In the genomic region with DNA sequence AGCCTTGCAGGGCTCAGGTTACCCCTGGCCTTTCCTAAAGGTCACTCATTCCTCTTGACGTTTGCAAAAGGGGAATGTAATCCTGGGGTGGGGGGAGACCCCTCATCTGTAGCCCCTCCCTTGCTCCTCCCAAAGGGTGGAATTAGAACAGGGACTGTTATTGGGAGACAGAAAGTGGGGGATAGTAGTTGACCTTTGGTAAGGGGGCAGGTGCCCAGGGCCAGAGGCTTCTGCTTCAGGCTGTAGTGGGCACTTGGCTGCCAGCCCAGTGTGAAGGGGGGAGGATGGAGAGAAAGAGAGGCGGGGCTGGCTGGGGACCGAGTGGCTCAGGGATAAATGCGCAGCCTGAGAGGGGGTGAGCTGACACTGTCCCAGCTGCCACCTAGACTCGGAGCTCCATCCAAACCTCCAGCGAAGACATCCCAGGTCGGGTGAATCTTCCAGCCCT, we compare ENCODE assay signal across 8 cellular contexts. TPM values are rescaled to one million over a fixed set of nuclear protein-coding genes. Genes with fewer than 3 reads are reported as not detected.
A peak's percentile ranks its signal among the peaks of the same experiment; 100 is the strongest.
DNase-seq lines count a peak whose midpoint lies in the region; ATAC-seq and TF ChIP-seq lines count a peak whose summit lies in the region.

A gene (plus strand): TSS at position 363 of the 448 bp plus-strand sequence. CDS start 711 bp downstream, outside the sequence.

- no peak for TF ChIP-seq CTCF in AG04450 (IDR thresholded peaks at IDR 0.05; ENCODE audit: low read depth, low read length)
- TF ChIP-seq CTCF in GM13976 (IDR thresholded peaks at IDR 0.05; ENCODE audit: borderline replicate concordance, control extremely low read depth, extremely low read depth, insufficient read depth, missing control alignments): no peak

- peaks cover 21% of the 10 kb centered on the region for H3K36me3 Mint-ChIP-seq in activated T-helper 2 cell treated with anti-CD3 and anti-CD28 coated beads, Interferon-gamma antibody, Interleukin-2, Interleukin-4, amounts not matched to agents 10 μg/mL and 5 μg/mL and 100 μg/mL, durations not matched to agents 14 hours and 24 hours and 36 hours (ENCODE audit: low read depth)
- peaks cover 20% of the 10 kb centered on the region for H3K36me3 Mint-ChIP-seq in stimulated activated naive CD8-positive, alpha-beta T cell treated with anti-CD3 and anti-CD28 coated beads, Interleukin-15, Interleukin-2, amounts not matched to agents 100 ng/mL and 50 ng/mL, for 24 hours (ENCODE audit: low read depth)

- H3K4me1 ChIP-seq in iPS DF 6.9 (ENCODE audit: control insufficient read depth, insufficient read depth, low read length): peaks cover 5% of the 10 kb centered on the region; the same call in 1 of the 2 replicates

- H3K27ac Mint-ChIP-seq in activated T-helper 2 cell treated with anti-CD3 and anti-CD28 coated beads, Interferon-gamma antibody, Interleukin-2, Interleukin-4, amounts not matched to agents 10 μg/mL and 5 μg/mL and 100 μg/mL, durations not matched to agents 14 hours and 24 hours and 36 hours: peak within 1 kb of the TSS; percentile 94
- H3K27ac Mint-ChIP-seq in stimulated activated naive CD8-positive, alpha-beta T cell treated with anti-CD3 and anti-CD28 coated beads, Interleukin-15, Interleukin-2, amounts not matched to agents 100 ng/mL and 50 ng/mL, for 24 hours: peak within 1 kb of the TSS; percentile 96

- no peaks in the 10 kb centered on the region for H3K27me3 Mint-ChIP-seq in activated T-helper 2 cell treated with anti-CD3 and anti-CD28 coated beads, Interferon-gamma antibody, Interleukin-2, Interleukin-4, amounts not matched to agents 10 μg/mL and 5 μg/mL and 100 μg/mL, durations not matched to agents 14 hours and 24 hours and 36 hours (ENCODE audit: low read depth)
- no peaks in the 10 kb centered on the region for H3K27me3 Mint-ChIP-seq in stimulated activated naive CD8-positive, alpha-beta T cell treated with anti-CD3 and anti-CD28 coated beads, Interleukin-15, Interleukin-2, amounts not matched to agents 100 ng/mL and 50 ng/mL, for 24 hours

- POLR2A ChIA-PET in AG04450 (lab: Yijun Ruan, JAX): interaction anchor here (1.1 to 9.1 kb wide), 4 partner anchors 11 to 47 kb away, joined by 3 to 128 read pairs (median 12); a partner anchor contains a TSS

- WGBS in iPS DF 6.9 (ENCODE audit: insufficient coverage, insufficient read length): no CpG with 5 or more reads among the region's 7 CpGs

- H3K27ac ChIP-seq in AG04450 (ENCODE audit: low read depth, low read length) (peak within 1 kb of the TSS; percentile 91), iPS DF 6.9 (ENCODE audit: low read length) (no peak within 1 kb of the TSS)

- intact Hi-C loops in activated T-helper 2 cell treated with anti-CD3 and anti-CD28 coated beads, Interferon-gamma antibody, Interleukin-2, Interleukin-4, amounts not matched to agents 10 μg/mL and 5 μg/mL and 100 μg/mL, durations not matched to agents 14 hours and 24 hours and 36 hours (cut with micrococcal nuclease): no loop called here

- H3K9me3 ChIP-seq in AG04450 (ENCODE audit: control insufficient read depth, insufficient read depth, low read length) (peaks cover 3% of the 10 kb centered on the region; the same call in 1 of the 2 replicates), iPS DF 6.9 (ENCODE audit: control insufficient read depth, insufficient read depth, low read length) (no peaks in the 10 kb centered on the region)

- in situ Hi-C loops in GM13976 (cut with MboI; ENCODE audit: low sequenced_read_pairs, unreplicated experiment): no loop called here

- H3K4me3 ChIP-seq in AG04450 (ENCODE audit: low read depth, low read length): peak within 1 kb of the TSS; percentile 48
- peak within 1 kb of the TSS; percentile 42; the same call in 1 of the 2 replicates for H3K4me3 ChIP-seq in iPS DF 6.9 (ENCODE audit: low read length)

- H3K9me3 Mint-ChIP-seq in activated T-helper 2 cell treated with anti-CD3 and anti-CD28 coated beads, Interferon-gamma antibody, Interleukin-2, Interleukin-4, amounts not matched to agents 10 μg/mL and 5 μg/mL and 100 μg/mL, durations not matched to agents 14 hours and 24 hours and 36 hours: no peaks in the 10 kb centered on the region
- H3K9me3 Mint-ChIP-seq in stimulated activated naive CD8-positive, alpha-beta T cell treated with anti-CD3 and anti-CD28 coated beads, Interleukin-15, Interleukin-2, amounts not matched to agents 100 ng/mL and 50 ng/mL, for 24 hours: no peaks in the 10 kb centered on the region

- H3K27me3 ChIP-seq in AG04450 (ENCODE audit: control insufficient read depth, insufficient read depth, low read length) (no peaks in the 10 kb centered on the region), iPS DF 6.9 (ENCODE audit: control insufficient read depth, insufficient read depth, low read length) (no peaks in the 10 kb centered on the region)

- CTCF ChIA-PET in AG04450 (lab: Charles Lee): interaction anchor here (0.6 to 1.1 kb wide), 3 partner anchors 42 to 111 kb away, joined by 3 to 4 read pairs (median 3); no protein-coding TSS in a partner anchor

- H3K4me3 Mint-ChIP-seq in activated T-helper 2 cell treated with anti-CD3 and anti-CD28 coated beads, Interferon-gamma antibody, Interleukin-2, Interleukin-4, amounts not matched to agents 10 μg/mL and 5 μg/mL and 100 μg/mL, durations not matched to agents 14 hours and 24 hours and 36 hours (ENCODE audit: low read depth): peak within 1 kb of the TSS; percentile 88
- H3K4me3 Mint-ChIP-seq in stimulated activated naive CD8-positive, alpha-beta T cell treated with anti-CD3 and anti-CD28 coated beads, Interleukin-15, Interleukin-2, amounts not matched to agents 100 ng/mL and 50 ng/mL, for 24 hours: peak within 1 kb of the TSS; percentile 86

- no peak for ATAC-seq in HG03520 (IDR thresholded peaks at IDR 0.05; ENCODE audit: unreplicated experiment)

- DNase-seq in AG04450 (ENCODE audit: low read depth, low spot score) (no peak), HK-2 (ENCODE audit: unreplicated experiment) (peak; percentile 50), iPS DF 6.9 (ENCODE audit: low read depth, low spot score) (no peak), GM13976 (ENCODE audit: low spot score) (no peak), ureter (ENCODE audit: low spot score) (no peak)
- no peak for DNase-seq in activated T-helper 2 cell treated with anti-CD3 and anti-CD28 coated beads, Interferon-gamma antibody, Interleukin-2, Interleukin-4, amounts not matched to agents 10 μg/mL and 5 μg/mL and 100 μg/mL, durations not matched to agents 14 hours and 24 hours and 36 hours (ENCODE audit: low spot score)

- H3K36me3 ChIP-seq in iPS DF 6.9 (ENCODE audit: control insufficient read depth, insufficient read depth, low read length): peaks cover 9% of the 10 kb centered on the region

- peaks cover 20% of the 10 kb centered on the region for H3K4me1 Mint-ChIP-seq in activated T-helper 2 cell treated with anti-CD3 and anti-CD28 coated beads, Interferon-gamma antibody, Interleukin-2, Interleukin-4, amounts not matched to agents 10 μg/mL and 5 μg/mL and 100 μg/mL, durations not matched to agents 14 hours and 24 hours and 36 hours (ENCODE audit: low read depth)
- peaks cover 29% of the 10 kb centered on the region for H3K4me1 Mint-ChIP-seq in stimulated activated naive CD8-positive, alpha-beta T cell treated with anti-CD3 and anti-CD28 coated beads, Interleukin-15, Interleukin-2, amounts not matched to agents 100 ng/mL and 50 ng/mL, for 24 hours (ENCODE audit: low read depth)

RNA-seq across cellular contexts. Expression of the gene that starts here (rescaled TPM):
- 2.3 and 3.2 TPM in 2 replicates for polyA plus RNA-seq in AG04450 (2011; rRNA removed)
- polyA minus RNA-seq in AG04450 (2011; rRNA and poly(A)+ RNA removed): 2.1 and 2.6 TPM in 2 replicates
- total RNA-seq in activated T-helper 2 cell treated with anti-CD3 and anti-CD28 coated beads, Interferon-gamma antibody, Interleukin-2, Interleukin-4, amounts not matched to agents 10 μg/mL and 5 μg/mL and 100 μg/mL, durations not matched to agents 14 hours and 24 hours and 36 hours: 45.7 and 47.9 TPM in 2 replicates
- total RNA-seq in ureter: 6.2 TPM
